Comparison of ENCODE assay signal across 13 cellular contexts in genomic region chr10:32151876-32152275, GRCh38.
"Had no signal": no experiment of that assay in that cellular context is flagged by ENCODE, and none has a peak within 500 bp of the region (broad histone marks: within the 10 kb centered on the region; RNA-seq: fewer than 3 reads in every experiment).

No MANE protein-coding gene starts in this region.

- DNase-seq: activated B cell treated with CpG ODN at 0.5 μM for 24 hours; activated CD4-positive, alpha-beta T cell treated with anti-CD3 and anti-CD28 coated beads, Interleukin-2, amount 10 ng/mL, durations not matched to agents 7 days and 5 days; activated gamma-delta T cell; activated T-cell treated with anti-CD3 and anti-CD28 coated beads, Interleukin-2, amount 50 U/mL, for 1 hour; dorsolateral prefrontal cortex; hypothalamus; lower lobe of right lung; naive B cell; small intestine; uterus had no signal

- H3K27ac Mint-ChIP-seq: activated B cell treated with CpG ODN at 0.5 μM for 24 hours; activated naive CD8-positive, alpha-beta T cell had no signal

- H3K27ac ChIP-seq: breast epithelium, dorsolateral prefrontal cortex, lower lobe of right lung, uterus had no signal

- H3K36me3 Mint-ChIP-seq: naive B cell had no signal

- H3K4me3 Mint-ChIP-seq: activated B cell treated with CpG ODN at 0.5 μM for 24 hours; activated CD4-positive, alpha-beta T cell treated with anti-CD3 and anti-CD28 coated beads, Interleukin-2, amount 10 ng/mL, durations not matched to agents 7 days and 5 days; activated naive CD8-positive, alpha-beta T cell; naive B cell had no signal

- H3K27me3 ChIP-seq: breast epithelium, dorsolateral prefrontal cortex, uterus had no signal

- H3K4me1 Mint-ChIP-seq: activated B cell treated with CpG ODN at 0.5 μM for 24 hours, naive B cell had no signal

- ATAC-seq: lower lobe of right lung had no signal

- H3K36me3 ChIP-seq: breast epithelium, lower lobe of right lung, uterus had no signal

- H3K4me1 ChIP-seq: breast epithelium had no signal

- FAIRE-seq: endometrium, small intestine had no signal

- H3K4me3 ChIP-seq: breast epithelium, dorsolateral prefrontal cortex, lower lobe of right lung, uterus had no signal

- H3K27me3 Mint-ChIP-seq: activated B cell treated with CpG ODN at 0.5 μM for 24 hours; activated CD4-positive, alpha-beta T cell treated with anti-CD3 and anti-CD28 coated beads, Interleukin-2, amount 10 ng/mL, durations not matched to agents 7 days and 5 days; activated naive CD8-positive, alpha-beta T cell had no signal
